21 cellular contexts compared by ENCODE assay signal in genomic region chr20:22932236-22932635, GRCh38.
A peak's percentile ranks its signal among the peaks of the same experiment; 100 is the strongest.
DNase-seq lines count a peak whose midpoint lies in the region; TF ChIP-seq lines count a peak whose summit lies in the region.
"Had no signal": no experiment of that assay in that cellular context is flagged by ENCODE, and none has a peak within 500 bp of the region (broad histone marks: within the 10 kb centered on the region; RNA-seq: fewer than 3 reads in every experiment).

No MANE protein-coding gene starts in this region.

- H2AFZ ChIP-seq in hepatocyte (no peak overlapping the region), smooth muscle cell (ENCODE audit: low read depth) (no peak overlapping the region)

- H3K4me2 ChIP-seq in hepatocyte (peak overlapping the region; percentile 2), smooth muscle cell (peak overlapping the region; percentile 77)
- H3K4me2 ChIP-seq: BLaER1 treated with 17β-estradiol and CSF1 and Interleukin-3, amounts not matched to agents 10 nM and 100 nM had no signal

- H3K36me3 ChIP-seq in hepatocyte (replicated peaks; ENCODE audit: insufficient read depth, low read depth) (no peaks in the 10 kb centered on the region), smooth muscle cell (ENCODE audit: low read depth) (no peaks in the 10 kb centered on the region)
- H3K36me3 ChIP-seq: BLaER1 treated with 17β-estradiol and CSF1 and Interleukin-3, amounts not matched to agents 10 nM and 100 nM had no signal

- H3F3A ChIP-seq in smooth muscle cell (ENCODE audit: low read depth): peaks cover 3% of the 10 kb centered on the region

- DNase-seq in H4 (ENCODE audit: low spot score) (peak; percentile 61), hepatocyte (ENCODE audit: low spot score) (no peak), smooth muscle cell (lab: John Stamatoyannopoulos, UW; ENCODE audit: unreplicated experiment) (no peak), cerebellum (ENCODE audit: low spot score) (no peak), NCI-H510A treated with DMSO at 0.1 percent for 48 hours (lab: John Stamatoyannopoulos, UW) (no peak), COLO668 (lab: John Stamatoyannopoulos, UW; ENCODE audit: unreplicated experiment) (no peak)
- DNase-seq: 8988T; AML-193; CD4-positive, alpha-beta T cell; CD8-positive, alpha-beta T cell; COR-L47; DMS 273 treated with DMSO at 0.1 percent for 48 hours; DMS153; DMS53; DMS79; DND-41; EL; GDM1 had no signal

- H3K27ac ChIP-seq in hepatocyte: no peak overlapping the region
- peak overlapping the region; percentile 68 for H3K27ac ChIP-seq in smooth muscle cell (ENCODE audit: low read depth)
- H3K27ac ChIP-seq: BLaER1 treated with 17β-estradiol and CSF1 and Interleukin-3, amounts not matched to agents 10 nM and 100 nM; C4-2B had no signal

- no peaks in the 10 kb centered on the region for H3K9me3 ChIP-seq in hepatocyte (ENCODE audit: low read depth)
- no peaks in the 10 kb centered on the region for H3K9me3 ChIP-seq in smooth muscle cell (replicated peaks; ENCODE audit: low read depth)

- H3K4me1 ChIP-seq in hepatocyte (ENCODE audit: insufficient read depth) (peaks cover 10% of the 10 kb centered on the region), smooth muscle cell (ENCODE audit: low read depth) (peaks cover 11% of the 10 kb centered on the region)
- H3K4me1 ChIP-seq: BLaER1 treated with 17β-estradiol and CSF1 and Interleukin-3, amounts not matched to agents 10 nM and 100 nM had no signal

- no peak overlapping the region for H3K4me3 ChIP-seq in hepatocyte
- H3K4me3 ChIP-seq in smooth muscle cell: no peak overlapping the region
- H3K4me3 ChIP-seq: BLaER1 treated with 17β-estradiol and CSF1 and Interleukin-3, amounts not matched to agents 10 nM and 100 nM; GM12878 had no signal

- H3K9me2 ChIP-seq in hepatocyte (replicated peaks; ENCODE audit: insufficient read depth): no peaks in the 10 kb centered on the region

- no peak overlapping the region for H3K9ac ChIP-seq in smooth muscle cell (ENCODE audit: low read depth)
- H3K9ac ChIP-seq: BLaER1 treated with 17β-estradiol and CSF1 and Interleukin-3, amounts not matched to agents 10 nM and 100 nM had no signal

- H3K27me3 ChIP-seq in hepatocyte: no peaks in the 10 kb centered on the region
- H3K27me3 ChIP-seq in smooth muscle cell (ENCODE audit: low read depth): no peaks in the 10 kb centered on the region

- no peaks in the 10 kb centered on the region for H4K20me1 ChIP-seq in hepatocyte (ENCODE audit: insufficient read depth, poor library complexity, severe bottlenecking)
- H4K20me1 ChIP-seq in smooth muscle cell (ENCODE audit: low read depth): no peaks in the 10 kb centered on the region

- TF ChIP-seq CTCF in hepatocyte (IDR thresholded peaks at IDR 0.05; ENCODE audit: poor library complexity) (no peak), smooth muscle cell (IDR thresholded peaks at IDR 0.05; ENCODE audit: borderline replicate concordance, insufficient read depth, poor library complexity, severe bottlenecking) (no peak)

- no peaks in the 10 kb centered on the region for H3K79me2 ChIP-seq in hepatocyte
- H3K79me2 ChIP-seq in smooth muscle cell (ENCODE audit: low read depth): no peaks in the 10 kb centered on the region

- WGBS in hepatocyte (ENCODE audit: low lambda C conversion rate, missing lambda C conversion rate): 64% methylated on average over 2 of the region's 2 CpGs
- 27% methylated on average over 2 of the region's 2 CpGs for WGBS in smooth muscle cell (ENCODE audit: low lambda C conversion rate)
